In the genomic region with DNA sequence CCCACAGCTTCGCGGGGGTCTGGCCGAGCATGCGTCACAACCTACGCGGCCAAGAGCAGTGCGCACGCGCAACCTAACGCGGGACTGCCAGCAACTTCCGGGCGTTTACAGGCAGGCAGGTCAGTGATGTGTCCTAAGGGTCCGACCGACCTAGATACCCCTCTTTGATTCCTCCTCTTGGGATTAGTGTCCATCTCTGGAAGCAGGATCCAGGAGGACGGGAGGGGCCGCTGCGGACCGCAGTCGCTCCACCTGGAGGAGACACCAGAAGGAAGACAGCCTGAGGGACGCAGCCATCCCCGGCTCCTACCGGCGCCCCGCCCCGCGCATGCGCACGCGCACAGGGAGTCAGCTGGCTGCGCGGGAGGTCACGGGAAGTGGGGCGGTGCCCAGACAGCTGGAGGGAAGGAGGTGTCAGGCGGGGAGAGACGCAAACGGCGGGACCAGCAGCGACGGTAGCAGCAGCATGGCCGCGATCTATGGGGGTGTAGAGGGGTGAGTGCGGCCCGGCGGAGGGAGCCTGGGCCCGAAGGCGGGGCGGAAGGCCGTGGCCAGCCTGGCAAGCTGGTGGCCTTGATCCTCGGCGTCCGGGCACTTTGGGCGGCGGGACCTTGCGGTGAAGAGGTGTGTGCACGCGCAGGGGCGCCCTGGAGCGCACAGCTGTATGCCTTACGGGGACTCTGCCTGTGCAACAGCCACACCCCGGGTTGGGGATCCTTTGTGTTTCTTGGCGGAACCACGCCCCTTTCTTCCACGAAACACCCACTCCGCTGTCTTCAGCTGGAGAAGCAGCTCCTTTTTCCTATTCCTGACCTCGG, we compare ENCODE assay signal across 8 cellular contexts. TPM values are rescaled to one million over a fixed set of nuclear protein-coding genes. Genes with fewer than 3 reads are reported as not detected.
A peak's percentile ranks its signal among the peaks of the same experiment; 100 is the strongest.
DNase-seq lines count a peak whose midpoint lies in the region; ATAC-seq and TF ChIP-seq lines count a peak whose summit lies in the region.

A gene (plus strand): TSS at position 431 of the 818 bp plus-strand sequence. CDS start 36 bp downstream, at position 467.

- peak; percentile 94 for DNase-seq in GM13977 (ENCODE audit: low spot score)
- DNase-seq in NCI-H146 (lab: John Stamatoyannopoulos, UW): peak; percentile 96
- peak; percentile 95 to 99 (median 97) for DNase-seq in T-cell
- DNase-seq in cardiac septum (ENCODE audit: low spot score): peak; percentile 98
- peak; percentile 95 for DNase-seq in pons (ENCODE audit: low spot score)
- DNase-seq in transverse colon: peak; percentile 97

- TF ChIP-seq CTCF in GM13977 (IDR thresholded peaks at IDR 0.05; ENCODE audit: extremely low read depth, insufficient read depth, missing control alignments) (no peak), transverse colon (IDR thresholded peaks at IDR 0.05) (peak in 1 of 5 experiments; percentile 27)

- H3K36me3 ChIP-seq in transverse colon: peaks cover 0 to 5% (median 0%) of the 10 kb centered on the region in 4 donors

- no peaks in the 10 kb centered on the region for H3K27me3 Mint-ChIP-seq in T-cell

- no peak for TF ChIP-seq EP300 in transverse colon (IDR thresholded peaks at IDR 0.05; ENCODE audit: low read depth)

- H3K27ac ChIP-seq in adipose tissue (ENCODE audit: low read depth, low read length): peak within 1 kb of the TSS; percentile 80
- H3K27ac ChIP-seq in transverse colon: peak within 1 kb of the TSS; percentile 87 to 98 (median 95)

- no peaks in the 10 kb centered on the region for H3K9me3 Mint-ChIP-seq in T-cell

- H3K4me1 ChIP-seq in transverse colon: peaks cover 27 to 38% (median 31%) of the 10 kb centered on the region in 4 donors

- H3K9me3 ChIP-seq in transverse colon: no peaks in the 10 kb centered on the region

- peak within 1 kb of the TSS; percentile 96 to 99 (median 99) for H3K4me3 Mint-ChIP-seq in T-cell

- intact Hi-C loops in cardiac septum (cut with DNase I): loop anchor here (1.0 to 5.0 kb wide), 2 partner anchors 62 to 76 kb away; a partner anchor contains a TSS
- intact Hi-C loops in transverse colon (cut with DNase I; ENCODE audit: low total_unique reads): no loop called here

- TF ChIP-seq POLR2A in transverse colon (IDR thresholded peaks at IDR 0.05): peak; percentile 100

- ATAC-seq in HG02870 (IDR thresholded peaks at IDR 0.05; ENCODE audit: unreplicated experiment) (peak; percentile 43), T-cell (replicated peaks in 1 of 4) (peak; percentile 83 to 88 (median 86))

- CTCF ChIA-PET in T-cell (lab: Charles Lee): interaction anchor here in 1 of 2 donors (0.6 to 1.2 kb wide), 6 partner anchors 32 to 775 kb away, joined by 3 to 5 read pairs (median 4); a partner anchor contains a TSS

- POLR2A ChIA-PET in T-cell (lab: Charles Lee): interaction anchor here (0.6 to 2.7 kb wide), 9 partner anchors 10 to 1760 kb away, joined by 3 to 20 read pairs (median 3); a partner anchor contains a TSS

- H3K4me3 ChIP-seq in transverse colon: peak within 1 kb of the TSS; percentile 60 to 88 (median 75)

- peaks cover 17% of the 10 kb centered on the region for H3K36me3 Mint-ChIP-seq in T-cell

- peaks cover 57 to 68% (median 63%) of the 10 kb centered on the region in 3 donors for H3K4me1 Mint-ChIP-seq in T-cell

- peak within 1 kb of the TSS; percentile 98 to 100 for H3K27ac Mint-ChIP-seq in T-cell

- H3K27me3 ChIP-seq in transverse colon: no peaks in the 10 kb centered on the region

- WGBS in adipose tissue, 3 donors: 0 to 1% (median 0%) methylated on average over 66 of the region's 66 CpGs
- 1% methylated on average over 61 of the region's 66 CpGs; no CpG with 5 or more reads in 1 of the 2 donors for WGBS in transverse colon (ENCODE audit: low coverage in 1 of 2), 2 donors

- in situ Hi-C loops in GM13977 (cut with MboI; ENCODE audit: low pct_unique_long_range_greater_than_20kb, low sequenced_read_pairs, unreplicated experiment) (no loop called here), transverse colon (cut with MboI; ENCODE audit: low pct_ligation_motif_present in 1 of 4, low pct_unique_long_range_greater_than_20kb in 1 of 4, low sequenced_read_pairs in 3 of 4) (no loop called here)

RNA-seq across cellular contexts. Expression of the gene that starts here (rescaled TPM):
- total RNA-seq in T-cell: 100 to 1,000 TPM in 3 of 5 donors, 10 to 100 TPM in 2; 89.8 to 124 (median 111) TPM
- 100 to 1,000 TPM in 1 of 3 donors, 10 to 100 TPM in 2; 52.6 to 108 (median 90.4) TPM for polyA plus RNA-seq in adipose tissue
- 45.0 TPM for total RNA-seq in cardiac septum
- 100 to 1,000 TPM in 1 of 4 donors, 10 to 100 TPM in 3; 58.0 to 125 (median 67.6) TPM for total RNA-seq in transverse colon

Comparison
In these comparisons a context has a peak if more than half of its experiments do, and no peak if none do; other contexts are left out.
1. Peak in every context shown above with its lines: DNase-seq, ATAC-seq, H3K4me3 ChIP-seq and H3K27ac ChIP-seq.